In the genomic region with DNA sequence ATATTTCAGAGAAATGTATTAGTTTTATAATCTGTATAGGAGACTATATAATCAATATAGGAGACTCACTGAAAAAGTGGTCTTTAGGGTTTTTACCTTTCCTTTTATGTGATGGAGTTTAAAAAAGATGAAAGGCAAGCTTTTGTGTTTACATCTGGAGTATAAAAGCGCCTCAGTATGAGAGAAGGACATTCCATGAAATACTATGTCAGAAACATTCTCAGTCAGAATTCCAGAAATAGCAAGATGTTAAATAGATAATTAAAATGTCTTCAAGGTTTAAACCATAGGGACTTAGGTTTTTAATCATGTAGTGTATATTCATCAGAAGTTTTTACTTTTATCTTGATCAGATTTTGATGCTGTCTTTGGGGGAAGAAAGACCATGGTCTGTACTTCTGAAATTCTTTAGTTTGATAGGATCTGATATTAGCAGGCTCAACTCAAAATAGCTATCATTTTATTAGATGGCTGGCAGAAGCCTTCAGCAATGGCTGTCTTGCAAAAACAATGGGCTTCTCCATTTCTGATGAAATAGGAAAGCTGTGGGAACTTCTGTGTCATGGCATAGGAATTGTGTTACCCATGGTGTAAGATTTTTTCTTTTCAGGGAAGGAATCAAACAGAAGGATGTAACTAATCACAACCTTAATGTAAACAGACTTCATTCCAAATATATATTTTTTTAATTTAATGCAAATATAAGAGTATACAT, we compare ENCODE assay signal across 21 cellular contexts.
DNase-seq lines count a peak whose midpoint lies in the region; ATAC-seq, FAIRE-seq and TF ChIP-seq lines count a peak whose summit lies in the region.
"Had no signal": no experiment of that assay in that cellular context is flagged by ENCODE, and none has a peak within 500 bp of the region (broad histone marks: within the 10 kb centered on the region; RNA-seq: fewer than 3 reads in every experiment).

No MANE protein-coding gene starts in this region.

- peak; percentile 60 for DNase-seq in HCEC 1CT
- peak; percentile 11 for DNase-seq in bronchial epithelial cell (ENCODE audit: low read depth)
- DNase-seq in iris pigment epithelial cell (ENCODE audit: low read depth), result peak; percentile 67
- DNase-seq in putamen (ENCODE audit: low spot score), result no peak
- no peak for DNase-seq in upper lobe of right lung
- no peak for DNase-seq in OCI-M1 (lab: John Stamatoyannopoulos, UW)
- DNase-seq: activated CD4-positive, alpha-beta memory T cell treated with anti-CD3 and anti-CD28 coated beads for 36 hours; activated T-cell treated with anti-CD3 and anti-CD28 coated beads, Interleukin-2, amount 50 U/mL, for 24 hours; effector CD8-positive, alpha-beta T cell; lower lobe of right lung; NCI-H1092; NCI-H2107; NCI-H82; testis had no signal

- no peaks in the 10 kb centered on the region for H3K4me1 ChIP-seq in upper lobe of right lung
- H3K4me1 ChIP-seq: gastroesophageal sphincter, lower lobe of right lung, testis had no signal

- H3K4me3 ChIP-seq in bronchial epithelial cell (ENCODE audit: low read depth, low read length) (no peak overlapping the region), upper lobe of right lung (no peak overlapping the region)
- H3K4me3 ChIP-seq: cardiac muscle cell, gastroesophageal sphincter, lower lobe of right lung, testis had no signal

- H3K27ac ChIP-seq in upper lobe of right lung, result no peak overlapping the region
- H3K27ac ChIP-seq: C4-2B, cardiac muscle cell, gastroesophageal sphincter, lower lobe of right lung, testis had no signal

- no peaks in the 10 kb centered on the region for H3K9me3 ChIP-seq in upper lobe of right lung
- H3K9me3 ChIP-seq: gastroesophageal sphincter, lower lobe of right lung, testis had no signal

- no peaks in the 10 kb centered on the region for H3K27me3 ChIP-seq in bronchial epithelial cell (ENCODE audit: control insufficient read depth, insufficient read depth, low read length)
- no peaks in the 10 kb centered on the region for H3K27me3 ChIP-seq in upper lobe of right lung
- H3K27me3 ChIP-seq: cardiac muscle cell, gastroesophageal sphincter, testis had no signal

- H3K36me3 ChIP-seq in bronchial epithelial cell (ENCODE audit: control insufficient read depth, insufficient read depth, low read length) (no peaks in the 10 kb centered on the region), upper lobe of right lung (no peaks in the 10 kb centered on the region)
- H3K36me3 ChIP-seq: cardiac muscle cell, gastroesophageal sphincter, lower lobe of right lung had no signal

- no peak for ATAC-seq in upper lobe of right lung
- ATAC-seq in HG03108 (IDR thresholded peaks at IDR 0.05; ENCODE audit: unreplicated experiment), result no peak
- ATAC-seq: gastroesophageal sphincter; lower lobe of right lung; natural killer cell treated with Interleukin-12 subunit alpha and Interleukin-12 subunit beta and Interleukin-15 and Interleukin-18, amount 100 ng/mL, for 72 hours had no signal

- TF ChIP-seq CTCF in bronchial epithelial cell (IDR thresholded peaks at IDR 0.05; ENCODE audit: insufficient read depth, low read length, severe bottlenecking) (no peak), upper lobe of right lung (IDR thresholded peaks at IDR 0.05) (no peak)

- FAIRE-seq in bronchial epithelial cell (lab: Jason Lieb, UNC), result no peak
- FAIRE-seq: GM19239, RCC 7860 had no signal

- intact Hi-C loops in upper lobe of right lung (cut with DNase I), result no loop called here

Comparison
In these comparisons a context has a peak if more than half of its experiments do, and no peak if none do; other contexts are left out.
1. DNase-seq: peak in HCEC 1CT (single experiment), bronchial epithelial cell (single experiment) and iris pigment epithelial cell (single experiment); none in putamen (single experiment), upper lobe of right lung (single experiment) and OCI-M1 (single experiment).